In genomic region chr21:35859677-35860076, GRCh38 we compare ENCODE assay signal across 41 cellular contexts.
"Had no signal": no experiment of that assay in that cellular context is flagged by ENCODE, and none has a peak within 500 bp of the region (broad histone marks: within the 10 kb centered on the region; RNA-seq: fewer than 3 reads in every experiment).

No MANE protein-coding gene starts in this region.

- H3K4me1 Mint-ChIP-seq: activated naive CD4-positive, alpha-beta T cell treated with anti-CD3 and anti-CD28 coated beads, Interleukin-2, amount 10 ng/mL, durations not matched to agents 7 days and 5 days; activated naive CD4-positive, alpha-beta T cell treated with anti-CD3 and anti-CD28 coated beads, Interleukin-2, amount 50 U/mL, for 24 hours; activated naive CD8-positive, alpha-beta T cell treated with anti-CD3 and anti-CD28 coated beads for 36 hours; activated naive CD8-positive, alpha-beta T cell treated with anti-CD3 and anti-CD28 coated beads, Interleukin-2, amount 10 ng/mL, durations not matched to agents 7 days and 5 days; activated naive CD8-positive, alpha-beta T cell treated with anti-CD3 and anti-CD28 coated beads, Interleukin-2, amount 50 U/mL, for 24 hours; activated T-helper 17 cell treated with anti-CD3 and anti-CD28 coated beads, Interleukin-2, amount 50 U/mL, for 72 hours; brain; central memory CD8-positive, alpha-beta T cell had no signal

- H3K27ac ChIP-seq: adrenal gland, ascending aorta, body of pancreas, brain microvascular endothelial cell, breast epithelium, cardiac muscle cell had no signal

- DNase-seq: activated effector memory CD4-positive, alpha-beta T cell treated with anti-CD3 and anti-CD28 coated beads, Interleukin-2, amount 50 U/mL, for 16 hours; activated effector memory CD4-positive, alpha-beta T cell treated with Interleukin-2 at 50 U/mL for 16 hours; activated gamma-delta T cell; activated gamma-delta T cell treated with Interleukin-2 at 50 U/mL for 16 hours; activated naive CD4-positive, alpha-beta T cell; activated naive CD4-positive, alpha-beta T cell treated with anti-CD3 and anti-CD28 coated beads for 36 hours; activated naive CD4-positive, alpha-beta T cell treated with anti-CD3 and anti-CD28 coated beads, Interleukin-2, amount 10 ng/mL, durations not matched to agents 7 days and 5 days; activated naive CD4-positive, alpha-beta T cell treated with anti-CD3 and anti-CD28 coated beads, Interleukin-2, amount 50 U/mL, for 16 hours; activated naive CD4-positive, alpha-beta T cell treated with Interleukin-2 at 50 U/mL for 16 hours; activated naive CD8-positive, alpha-beta T cell treated with anti-CD3 and anti-CD28 coated beads for 36 hours; activated naive CD8-positive, alpha-beta T cell treated with anti-CD3 and anti-CD28 coated beads, Interleukin-2, amount 10 ng/mL, durations not matched to agents 7 days and 5 days; activated naive CD8-positive, alpha-beta T cell treated with anti-CD3 and anti-CD28 coated beads, Interleukin-2, amount 50 U/mL, for 24 hours; activated T-cell treated with anti-CD3 and anti-CD28 coated beads for 4 hours; activated T-cell treated with anti-CD3 and anti-CD28 coated beads, Interleukin-2, amount 50 U/mL, for 1 hour; activated T-cell treated with anti-CD3 and anti-CD28 coated beads, Interleukin-2, amount 50 U/mL, for 24 hours; activated T-cell treated with anti-CD3 and anti-CD28 coated beads, Interleukin-2, amount 50 U/mL, for 4 hours; activated T-cell treated with anti-CD3 and anti-CD28 coated beads, Interleukin-2, amount 50 U/mL, for 48 hours; activated T-cell treated with anti-CD3 and anti-CD28 coated beads, Interleukin-2, amount 50 U/mL, for 72 hours; adrenal gland; amniotic stem cell; amygdala; anterior cingulate cortex; aorta; body of pancreas; brain microvascular endothelial cell; caudate nucleus; central memory CD4-positive, alpha-beta T cell; cerebellar nuclear complex had no signal

- FAIRE-seq: astrocyte, bronchial epithelial cell had no signal

- H3K9me3 ChIP-seq: adrenal gland, ascending aorta, body of pancreas, breast epithelium had no signal

- H3K4me3 Mint-ChIP-seq: activated naive CD4-positive, alpha-beta T cell treated with anti-CD3 and anti-CD28 coated beads for 36 hours; activated naive CD4-positive, alpha-beta T cell treated with anti-CD3 and anti-CD28 coated beads, Interleukin-2, amount 10 ng/mL, durations not matched to agents 7 days and 5 days; activated naive CD4-positive, alpha-beta T cell treated with anti-CD3 and anti-CD28 coated beads, Interleukin-2, amount 50 U/mL, for 24 hours; activated naive CD8-positive, alpha-beta T cell; activated naive CD8-positive, alpha-beta T cell treated with anti-CD3 and anti-CD28 coated beads for 36 hours; activated naive CD8-positive, alpha-beta T cell treated with anti-CD3 and anti-CD28 coated beads, Interleukin-2, amount 10 ng/mL, durations not matched to agents 7 days and 5 days; activated naive CD8-positive, alpha-beta T cell treated with anti-CD3 and anti-CD28 coated beads, Interleukin-2, amount 50 U/mL, for 24 hours; activated T-cell treated with anti-CD3 and anti-CD28 coated beads, Interleukin-2, amount 50 U/mL, for 24 hours; activated T-cell treated with anti-CD3 and anti-CD28 coated beads, Interleukin-2, amount 50 U/mL, for 4 hours; activated T-cell treated with anti-CD3 and anti-CD28 coated beads, Interleukin-2, amount 50 U/mL, for 72 hours; activated T-helper 1 cell treated with anti-CD3 and anti-CD28 coated beads, Interleukin-12 subunit alpha, Interleukin-12 subunit beta, Interleukin-2, Interleukin-4 antibody, amounts not matched to agents 30 ng/mL and 10 ng/mL and 1 ng/mL, durations not matched to agents 14 hours and 24 hours and 36 hours; activated T-helper 17 cell treated with anti-CD3 and anti-CD28 coated beads, Interleukin-2, amount 50 U/mL, for 72 hours; brain; central memory CD8-positive, alpha-beta T cell had no signal

- H3K36me3 ChIP-seq: adrenal gland, ascending aorta, brain microvascular endothelial cell, breast epithelium, cardiac muscle cell had no signal

- ATAC-seq: activated naive CD4-positive, alpha-beta T cell treated with anti-CD3 and anti-CD28 coated beads, Interleukin-2, amount 50 U/mL, for 72 hours; activated naive CD8-positive, alpha-beta T cell treated with anti-CD3 and anti-CD28 coated beads, Interleukin-2, amount 50 U/mL, for 24 hours; activated T-cell treated with anti-CD3 and anti-CD28 coated beads, Interleukin-2, amount 50 U/mL, for 4 hours; activated T-cell treated with anti-CD3 and anti-CD28 coated beads, Interleukin-2, amount 50 U/mL, for 72 hours; activated T-helper 17 cell treated with anti-CD3 and anti-CD28 coated beads, Interleukin-2, amount 50 U/mL, for 72 hours; body of pancreas had no signal

- H3K27me3 ChIP-seq: adrenal gland, ascending aorta, body of pancreas, brain microvascular endothelial cell, breast epithelium had no signal

- H3K36me3 Mint-ChIP-seq: activated naive CD4-positive, alpha-beta T cell treated with anti-CD3 and anti-CD28 coated beads, Interleukin-2, amount 10 ng/mL, durations not matched to agents 7 days and 5 days; activated naive CD4-positive, alpha-beta T cell treated with anti-CD3 and anti-CD28 coated beads, Interleukin-2, amount 50 U/mL, for 24 hours; activated naive CD4-positive, alpha-beta T cell treated with anti-CD3 and anti-CD28 coated beads, Interleukin-2, amount 50 U/mL, for 72 hours; activated naive CD8-positive, alpha-beta T cell; activated naive CD8-positive, alpha-beta T cell treated with anti-CD3 and anti-CD28 coated beads for 36 hours; activated naive CD8-positive, alpha-beta T cell treated with anti-CD3 and anti-CD28 coated beads, Interleukin-2, amount 10 ng/mL, durations not matched to agents 7 days and 5 days; brain had no signal

- H3K4me3 ChIP-seq: adrenal gland, ascending aorta, body of pancreas, breast epithelium, cardiac muscle cell had no signal

- H3K9me3 Mint-ChIP-seq: activated naive CD4-positive, alpha-beta T cell treated with anti-CD3 and anti-CD28 coated beads for 36 hours; activated naive CD4-positive, alpha-beta T cell treated with anti-CD3 and anti-CD28 coated beads, Interleukin-2, amount 10 ng/mL, durations not matched to agents 7 days and 5 days; activated naive CD4-positive, alpha-beta T cell treated with anti-CD3 and anti-CD28 coated beads, Interleukin-2, amount 50 U/mL, for 24 hours; activated naive CD4-positive, alpha-beta T cell treated with anti-CD3 and anti-CD28 coated beads, Interleukin-2, amount 50 U/mL, for 72 hours; activated naive CD8-positive, alpha-beta T cell treated with anti-CD3 and anti-CD28 coated beads for 36 hours; activated naive CD8-positive, alpha-beta T cell treated with anti-CD3 and anti-CD28 coated beads, Interleukin-2, amount 10 ng/mL, durations not matched to agents 7 days and 5 days; activated naive CD8-positive, alpha-beta T cell treated with anti-CD3 and anti-CD28 coated beads, Interleukin-2, amount 50 U/mL, for 24 hours; activated T-cell treated with anti-CD3 and anti-CD28 coated beads, Interleukin-2, amount 50 U/mL, for 24 hours; activated T-cell treated with anti-CD3 and anti-CD28 coated beads, Interleukin-2, amount 50 U/mL, for 4 hours; activated T-cell treated with anti-CD3 and anti-CD28 coated beads, Interleukin-2, amount 50 U/mL, for 72 hours; activated T-helper 1 cell treated with anti-CD3 and anti-CD28 coated beads, Interleukin-12 subunit alpha, Interleukin-12 subunit beta, Interleukin-2, Interleukin-4 antibody, amounts not matched to agents 30 ng/mL and 10 ng/mL and 1 ng/mL, durations not matched to agents 14 hours and 24 hours and 36 hours; activated T-helper 17 cell treated with anti-CD3 and anti-CD28 coated beads, Interleukin-2, amount 50 U/mL, for 72 hours; activated T-helper 2 cell treated with anti-CD3 and anti-CD28 coated beads, Interferon-gamma antibody, Interleukin-2, Interleukin-4, amounts not matched to agents 10 μg/mL and 5 μg/mL and 100 μg/mL, durations not matched to agents 14 hours and 24 hours and 36 hours; central memory CD8-positive, alpha-beta T cell had no signal

- H3K4me1 ChIP-seq: adrenal gland, ascending aorta, breast epithelium had no signal

- H3K27ac Mint-ChIP-seq: activated naive CD4-positive, alpha-beta T cell treated with anti-CD3 and anti-CD28 coated beads for 36 hours; activated naive CD4-positive, alpha-beta T cell treated with anti-CD3 and anti-CD28 coated beads, Interleukin-2, amount 10 ng/mL, durations not matched to agents 7 days and 5 days; activated naive CD4-positive, alpha-beta T cell treated with anti-CD3 and anti-CD28 coated beads, Interleukin-2, amount 50 U/mL, for 24 hours; activated naive CD4-positive, alpha-beta T cell treated with anti-CD3 and anti-CD28 coated beads, Interleukin-2, amount 50 U/mL, for 72 hours; activated naive CD8-positive, alpha-beta T cell; activated naive CD8-positive, alpha-beta T cell treated with anti-CD3 and anti-CD28 coated beads for 36 hours; activated naive CD8-positive, alpha-beta T cell treated with anti-CD3 and anti-CD28 coated beads, Interleukin-2, amount 10 ng/mL, durations not matched to agents 7 days and 5 days; activated naive CD8-positive, alpha-beta T cell treated with anti-CD3 and anti-CD28 coated beads, Interleukin-2, amount 50 U/mL, for 24 hours; activated T-cell treated with anti-CD3 and anti-CD28 coated beads, Interleukin-2, amount 50 U/mL, for 24 hours; activated T-cell treated with anti-CD3 and anti-CD28 coated beads, Interleukin-2, amount 50 U/mL, for 72 hours; activated T-helper 1 cell treated with anti-CD3 and anti-CD28 coated beads, Interleukin-12 subunit alpha, Interleukin-12 subunit beta, Interleukin-2, Interleukin-4 antibody, amounts not matched to agents 30 ng/mL and 10 ng/mL and 1 ng/mL, durations not matched to agents 14 hours and 24 hours and 36 hours; activated T-helper 17 cell treated with anti-CD3 and anti-CD28 coated beads, Interleukin-2, amount 50 U/mL, for 72 hours; activated T-helper 2 cell treated with anti-CD3 and anti-CD28 coated beads, Interferon-gamma antibody, Interleukin-2, Interleukin-4, amounts not matched to agents 10 μg/mL and 5 μg/mL and 100 μg/mL, durations not matched to agents 14 hours and 24 hours and 36 hours; brain had no signal
